In the genomic region with DNA sequence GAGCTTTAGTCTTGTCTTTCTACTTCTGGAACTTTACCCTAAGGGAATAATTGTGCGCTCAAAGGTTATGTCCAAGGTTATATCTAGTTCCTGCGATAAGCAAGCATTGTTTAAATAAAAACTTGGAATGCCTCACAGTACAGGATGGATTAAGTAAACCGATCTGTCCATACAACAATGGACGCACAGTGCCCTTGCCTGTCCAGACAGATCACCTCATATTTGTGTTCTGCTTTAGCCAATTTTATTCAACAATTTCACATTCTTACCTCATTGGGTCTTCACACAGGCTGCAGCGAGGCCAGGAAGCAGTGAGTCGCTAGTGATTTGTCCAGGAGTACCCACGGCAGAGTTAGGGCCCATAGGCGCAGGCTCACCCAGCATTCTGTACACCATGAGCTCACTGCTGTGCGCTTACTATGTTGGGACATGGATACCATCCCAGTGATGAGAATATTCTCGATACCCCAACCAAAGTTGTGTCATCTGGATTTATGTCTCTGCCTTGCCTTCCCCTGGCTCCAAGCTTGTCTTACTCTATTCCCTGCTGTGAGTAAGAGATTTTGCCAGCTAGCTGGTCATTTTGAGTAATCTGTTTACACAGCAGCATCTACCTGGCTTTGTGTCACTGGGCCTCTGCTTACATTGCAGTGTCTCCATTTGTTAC, we compare ENCODE assay signal across 1 cellular context.
TF ChIP-seq lines count a peak whose summit lies in the region.

No MANE protein-coding gene starts in this region.

TF ChIP-seq in HepG2, 621 proteins besides CTCF, POLR2A, EP300 and RAD21 (continued from another document and continues in another):
- TF ChIP-seq, protein P1, sequence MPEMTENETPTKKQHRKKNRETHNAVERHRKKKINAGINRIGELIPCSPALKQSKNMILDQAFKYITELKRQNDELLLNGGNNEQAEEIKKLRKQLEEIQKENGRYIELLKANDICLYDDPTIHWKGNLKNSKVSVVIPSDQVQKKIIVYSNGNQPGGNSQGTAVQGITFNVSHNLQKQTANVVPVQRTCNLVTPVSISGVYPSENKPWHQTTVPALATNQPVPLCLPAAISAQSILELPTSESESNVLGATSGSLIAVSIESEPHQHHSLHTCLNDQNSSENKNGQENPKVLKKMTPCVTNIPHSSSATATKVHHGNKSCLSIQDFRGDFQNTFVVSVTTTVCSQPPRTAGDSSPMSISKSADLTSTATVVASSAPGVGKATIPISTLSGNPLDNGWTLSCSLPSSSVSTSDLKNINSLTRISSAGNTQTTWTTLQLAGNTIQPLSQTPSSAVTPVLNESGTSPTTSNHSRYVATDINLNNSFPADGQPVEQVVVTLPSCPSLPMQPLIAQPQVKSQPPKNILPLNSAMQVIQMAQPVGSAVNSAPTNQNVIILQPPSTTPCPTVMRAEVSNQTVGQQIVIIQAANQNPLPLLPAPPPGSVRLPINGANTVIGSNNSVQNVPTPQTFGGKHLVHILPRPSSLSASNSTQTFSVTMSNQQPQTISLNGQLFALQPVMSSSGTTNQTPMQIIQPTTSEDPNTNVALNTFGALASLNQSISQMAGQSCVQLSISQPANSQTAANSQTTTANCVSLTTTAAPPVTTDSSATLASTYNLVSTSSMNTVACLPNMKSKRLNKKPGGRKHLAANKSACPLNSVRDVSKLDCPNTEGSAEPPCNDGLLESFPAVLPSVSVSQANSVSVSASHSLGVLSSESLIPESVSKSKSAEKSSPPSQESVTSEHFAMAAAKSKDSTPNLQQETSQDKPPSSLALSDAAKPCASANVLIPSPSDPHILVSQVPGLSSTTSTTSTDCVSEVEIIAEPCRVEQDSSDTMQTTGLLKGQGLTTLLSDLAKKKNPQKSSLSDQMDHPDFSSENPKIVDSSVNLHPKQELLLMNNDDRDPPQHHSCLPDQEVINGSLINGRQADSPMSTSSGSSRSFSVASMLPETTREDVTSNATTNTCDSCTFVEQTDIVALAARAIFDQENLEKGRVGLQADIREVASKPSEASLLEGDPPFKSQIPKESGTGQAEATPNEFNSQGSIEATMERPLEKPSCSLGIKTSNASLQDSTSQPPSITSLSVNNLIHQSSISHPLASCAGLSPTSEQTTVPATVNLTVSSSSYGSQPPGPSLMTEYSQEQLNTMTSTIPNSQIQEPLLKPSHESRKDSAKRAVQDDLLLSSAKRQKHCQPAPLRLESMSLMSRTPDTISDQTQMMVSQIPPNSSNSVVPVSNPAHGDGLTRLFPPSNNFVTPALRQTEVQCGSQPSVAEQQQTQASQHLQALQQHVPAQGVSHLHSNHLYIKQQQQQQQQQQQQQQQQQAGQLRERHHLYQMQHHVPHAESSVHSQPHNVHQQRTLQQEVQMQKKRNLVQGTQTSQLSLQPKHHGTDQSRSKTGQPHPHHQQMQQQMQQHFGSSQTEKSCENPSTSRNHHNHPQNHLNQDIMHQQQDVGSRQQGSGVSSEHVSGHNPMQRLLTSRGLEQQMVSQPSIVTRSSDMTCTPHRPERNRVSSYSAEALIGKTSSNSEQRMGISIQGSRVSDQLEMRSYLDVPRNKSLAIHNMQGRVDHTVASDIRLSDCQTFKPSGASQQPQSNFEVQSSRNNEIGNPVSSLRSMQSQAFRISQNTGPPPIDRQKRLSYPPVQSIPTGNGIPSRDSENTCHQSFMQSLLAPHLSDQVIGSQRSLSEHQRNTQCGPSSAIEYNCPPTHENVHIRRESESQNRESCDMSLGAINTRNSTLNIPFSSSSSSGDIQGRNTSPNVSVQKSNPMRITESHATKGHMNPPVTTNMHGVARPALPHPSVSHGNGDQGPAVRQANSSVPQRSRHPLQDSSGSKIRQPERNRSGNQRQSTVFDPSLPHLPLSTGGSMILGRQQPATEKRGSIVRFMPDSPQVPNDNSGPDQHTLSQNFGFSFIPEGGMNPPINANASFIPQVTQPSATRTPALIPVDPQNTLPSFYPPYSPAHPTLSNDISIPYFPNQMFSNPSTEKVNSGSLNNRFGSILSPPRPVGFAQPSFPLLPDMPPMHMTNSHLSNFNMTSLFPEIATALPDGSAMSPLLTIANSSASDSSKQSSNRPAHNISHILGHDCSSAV (CRISPR knock-in tag; IDR thresholded peaks at IDR 0.05; ENCODE audit: borderline replicate concordance), result no peak
- TF ChIP-seq ZNF12 (CRISPR knock-in tag; IDR thresholded peaks at IDR 0.05) (no peak), IRF1 (CRISPR knock-in tag; IDR thresholded peaks at IDR 0.05; ENCODE audit: low read depth) (no peak), POLR2AphosphoS5 (IDR thresholded peaks at IDR 0.05; ENCODE audit: low read depth, low read length) (no peak), PAXIP1 (CRISPR knock-in tag; conservative IDR thresholded peaks at IDR 0.05) (peak; percentile 62), CEBPG (CRISPR knock-in tag; IDR thresholded peaks at IDR 0.05) (0 out of 2 replicates have a peak, but pooled peaks have one; percentile 32), ZNF136 (CRISPR knock-in tag; IDR thresholded peaks at IDR 0.05; ENCODE audit: low read depth) (no peak), ZNF839 (CRISPR knock-in tag; IDR thresholded peaks at IDR 0.05; ENCODE audit: borderline replicate concordance) (no peak), ZMYM4 (CRISPR knock-in tag; IDR thresholded peaks at IDR 0.05) (0 out of 2 replicates have a peak, but pooled peaks have one; percentile 8), TCF7 (IDR thresholded peaks at IDR 0.05; ENCODE audit: low read depth) (no peak), ZNF501 (CRISPR knock-in tag; IDR thresholded peaks at IDR 0.05) (peak; percentile 60; the same call in 1 of the 2 replicates), ZBTB21 (CRISPR knock-in tag; IDR thresholded peaks at IDR 0.05) (peak; percentile 62; the same call in 1 of the 2 replicates), AHDC1 (CRISPR knock-in tag; IDR thresholded peaks at IDR 0.05; ENCODE audit: borderline replicate concordance) (peak; percentile 66), NCOR1 (IDR thresholded peaks at IDR 0.05; ENCODE audit: borderline replicate concordance, low read length) (peak; percentile 69; the same call in 1 of the 2 replicates), MXD4 (CRISPR knock-in tag; IDR thresholded peaks at IDR 0.05) (no peak)
- TF ChIP-seq, protein P2, sequence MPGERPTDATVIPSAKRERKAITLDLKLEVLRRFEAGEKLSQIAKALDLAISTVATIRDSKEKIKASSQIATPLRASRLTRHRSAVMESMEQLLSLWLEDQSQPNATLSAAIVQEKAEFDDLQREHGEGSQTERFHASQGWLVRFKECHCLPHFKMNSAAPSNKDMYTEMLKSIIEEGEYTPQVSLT (CRISPR knock-in tag; IDR thresholded peaks at IDR 0.05; ENCODE audit: borderline replicate concordance, low read depth), result no peak
- TF ChIP-seq, protein P3, sequence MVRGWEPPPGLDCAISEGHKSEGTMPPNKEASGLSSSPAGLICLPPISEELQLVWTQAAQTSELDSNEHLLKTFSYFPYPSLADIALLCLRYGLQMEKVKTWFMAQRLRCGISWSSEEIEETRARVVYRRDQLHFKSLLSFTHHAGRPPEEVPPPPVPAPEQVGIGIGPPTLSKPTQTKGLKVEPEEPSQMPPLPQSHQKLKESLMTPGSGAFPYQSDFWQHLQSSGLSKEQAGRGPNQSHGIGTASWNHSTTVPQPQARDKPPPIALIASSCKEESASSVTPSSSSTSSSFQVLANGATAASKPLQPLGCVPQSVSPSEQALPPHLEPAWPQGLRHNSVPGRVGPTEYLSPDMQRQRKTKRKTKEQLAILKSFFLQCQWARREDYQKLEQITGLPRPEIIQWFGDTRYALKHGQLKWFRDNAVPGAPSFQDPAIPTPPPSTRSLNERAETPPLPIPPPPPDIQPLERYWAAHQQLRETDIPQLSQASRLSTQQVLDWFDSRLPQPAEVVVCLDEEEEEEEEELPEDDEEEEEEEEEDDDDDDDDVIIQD (CRISPR knock-in tag; IDR thresholded peaks at IDR 0.05; ENCODE audit: low read depth), result no peak
- TF ChIP-seq, protein P4, sequence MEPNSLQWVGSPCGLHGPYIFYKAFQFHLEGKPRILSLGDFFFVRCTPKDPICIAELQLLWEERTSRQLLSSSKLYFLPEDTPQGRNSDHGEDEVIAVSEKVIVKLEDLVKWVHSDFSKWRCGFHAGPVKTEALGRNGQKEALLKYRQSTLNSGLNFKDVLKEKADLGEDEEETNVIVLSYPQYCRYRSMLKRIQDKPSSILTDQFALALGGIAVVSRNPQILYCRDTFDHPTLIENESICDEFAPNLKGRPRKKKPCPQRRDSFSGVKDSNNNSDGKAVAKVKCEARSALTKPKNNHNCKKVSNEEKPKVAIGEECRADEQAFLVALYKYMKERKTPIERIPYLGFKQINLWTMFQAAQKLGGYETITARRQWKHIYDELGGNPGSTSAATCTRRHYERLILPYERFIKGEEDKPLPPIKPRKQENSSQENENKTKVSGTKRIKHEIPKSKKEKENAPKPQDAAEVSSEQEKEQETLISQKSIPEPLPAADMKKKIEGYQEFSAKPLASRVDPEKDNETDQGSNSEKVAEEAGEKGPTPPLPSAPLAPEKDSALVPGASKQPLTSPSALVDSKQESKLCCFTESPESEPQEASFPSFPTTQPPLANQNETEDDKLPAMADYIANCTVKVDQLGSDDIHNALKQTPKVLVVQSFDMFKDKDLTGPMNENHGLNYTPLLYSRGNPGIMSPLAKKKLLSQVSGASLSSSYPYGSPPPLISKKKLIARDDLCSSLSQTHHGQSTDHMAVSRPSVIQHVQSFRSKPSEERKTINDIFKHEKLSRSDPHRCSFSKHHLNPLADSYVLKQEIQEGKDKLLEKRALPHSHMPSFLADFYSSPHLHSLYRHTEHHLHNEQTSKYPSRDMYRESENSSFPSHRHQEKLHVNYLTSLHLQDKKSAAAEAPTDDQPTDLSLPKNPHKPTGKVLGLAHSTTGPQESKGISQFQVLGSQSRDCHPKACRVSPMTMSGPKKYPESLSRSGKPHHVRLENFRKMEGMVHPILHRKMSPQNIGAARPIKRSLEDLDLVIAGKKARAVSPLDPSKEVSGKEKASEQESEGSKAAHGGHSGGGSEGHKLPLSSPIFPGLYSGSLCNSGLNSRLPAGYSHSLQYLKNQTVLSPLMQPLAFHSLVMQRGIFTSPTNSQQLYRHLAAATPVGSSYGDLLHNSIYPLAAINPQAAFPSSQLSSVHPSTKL (CRISPR knock-in tag; IDR thresholded peaks at IDR 0.05), result peak; percentile 90
- TF ChIP-seq, protein P5, sequence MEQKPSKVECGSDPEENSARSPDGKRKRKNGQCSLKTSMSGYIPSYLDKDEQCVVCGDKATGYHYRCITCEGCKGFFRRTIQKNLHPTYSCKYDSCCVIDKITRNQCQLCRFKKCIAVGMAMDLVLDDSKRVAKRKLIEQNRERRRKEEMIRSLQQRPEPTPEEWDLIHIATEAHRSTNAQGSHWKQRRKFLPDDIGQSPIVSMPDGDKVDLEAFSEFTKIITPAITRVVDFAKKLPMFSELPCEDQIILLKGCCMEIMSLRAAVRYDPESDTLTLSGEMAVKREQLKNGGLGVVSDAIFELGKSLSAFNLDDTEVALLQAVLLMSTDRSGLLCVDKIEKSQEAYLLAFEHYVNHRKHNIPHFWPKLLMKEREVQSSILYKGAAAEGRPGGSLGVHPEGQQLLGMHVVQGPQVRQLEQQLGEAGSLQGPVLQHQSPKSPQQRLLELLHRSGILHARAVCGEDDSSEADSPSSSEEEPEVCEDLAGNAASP (CRISPR knock-in tag; IDR thresholded peaks at IDR 0.05; ENCODE audit: borderline replicate concordance), result peak; percentile 31; the same call in 1 of the 2 replicates
